In genomic region chr1:228494044-228494353, GRCh38 we compare ENCODE assay signal across 26 cellular contexts.
"Had no signal": no experiment of that assay in that cellular context is flagged by ENCODE, and none has a peak within 500 bp of the region (broad histone marks: within the 10 kb centered on the region; RNA-seq: fewer than 3 reads in every experiment).

No MANE protein-coding gene starts in this region.

- DNase-seq: colonic mucosa; effector CD8-positive, alpha-beta T cell; erythroblast; esophagus squamous epithelium; foreskin melanocyte; glutamatergic neuron; heart right ventricle; hippocampal formation; left cardiac atrium; mesendoderm; naive thymus-derived CD8-positive, alpha-beta T cell; nephron progenitor cell; occipital lobe; ovary; psoas muscle; right cardiac atrium; small intestine; stimulated activated CD4-positive, alpha-beta T cell treated with anti-CD3 and anti-CD28 coated beads, Interleukin-15, amount 100 ng/mL, for 24 hours; stimulated activated CD4-positive, alpha-beta T cell treated with anti-CD3 and anti-CD28 coated beads, Interleukin-2, amount 100 ng/mL, for 48 hours; stimulated activated naive B cell treated with anti-CD40 and anti-IgM and Interleukin-4, amounts not matched to agents 10 μg/mL and 1 μg/mL and 100 μg/mL, for 72 hours had no signal

- H3K27ac ChIP-seq: colonic mucosa, esophagus squamous epithelium, heart right ventricle, left lung, ovary, psoas muscle, thoracic aorta, tibial nerve, vagina had no signal

- H3K4me3 ChIP-seq: colonic mucosa, esophagus squamous epithelium, heart right ventricle, left lung, ovary, psoas muscle, thoracic aorta, tibial nerve, vagina had no signal

- H3K27me3 Mint-ChIP-seq: dendritic cell treated with granulocyte-macrophage colony-stimulating factor and Interleukin-4, amounts not matched to agents 40 ng/mL and 50 ng/mL, for 4 days; naive thymus-derived CD8-positive, alpha-beta T cell; stimulated activated naive B cell treated with anti-CD40 and anti-IgM and Interleukin-4, amounts not matched to agents 10 μg/mL and 1 μg/mL and 100 μg/mL, for 72 hours; stimulated activated naive CD8-positive, alpha-beta T cell treated with anti-CD3 and anti-CD28 coated beads, Interleukin-15, Interleukin-2, amounts not matched to agents 100 ng/mL and 50 ng/mL, for 24 hours had no signal

- H3K9me3 ChIP-seq: colonic mucosa, esophagus squamous epithelium, heart right ventricle, left lung, ovary, psoas muscle, thoracic aorta, tibial nerve, vagina had no signal

- H3K9me3 Mint-ChIP-seq: dendritic cell treated with granulocyte-macrophage colony-stimulating factor and Interleukin-4, amounts not matched to agents 40 ng/mL and 50 ng/mL, for 4 days; naive thymus-derived CD8-positive, alpha-beta T cell; nephron progenitor cell; stimulated activated naive B cell treated with anti-CD40 and anti-IgM and Interleukin-4, amounts not matched to agents 10 μg/mL and 1 μg/mL and 100 μg/mL, for 72 hours; stimulated activated naive CD8-positive, alpha-beta T cell treated with anti-CD3 and anti-CD28 coated beads, Interleukin-15, Interleukin-2, amounts not matched to agents 100 ng/mL and 50 ng/mL, for 24 hours had no signal

- H3K4me3 Mint-ChIP-seq: dendritic cell treated with granulocyte-macrophage colony-stimulating factor and Interleukin-4, amounts not matched to agents 40 ng/mL and 50 ng/mL, for 4 days; naive thymus-derived CD8-positive, alpha-beta T cell; nephron progenitor cell; stimulated activated naive B cell treated with anti-CD40 and anti-IgM and Interleukin-4, amounts not matched to agents 10 μg/mL and 1 μg/mL and 100 μg/mL, for 72 hours; stimulated activated naive CD8-positive, alpha-beta T cell treated with anti-CD3 and anti-CD28 coated beads, Interleukin-15, Interleukin-2, amounts not matched to agents 100 ng/mL and 50 ng/mL, for 24 hours had no signal

- H3K4me1 ChIP-seq: colonic mucosa had no signal

- H3K27me3 ChIP-seq: colonic mucosa, esophagus squamous epithelium, heart right ventricle, left lung, ovary, tibial nerve, vagina had no signal

- ATAC-seq: heart right ventricle; left cardiac atrium; left lung; naive thymus-derived CD8-positive, alpha-beta T cell; psoas muscle; right cardiac atrium; stimulated activated naive B cell treated with anti-CD40 and anti-IgM and Interleukin-4, amounts not matched to agents 10 μg/mL and 1 μg/mL and 100 μg/mL, for 72 hours had no signal

- H3K27ac Mint-ChIP-seq: dendritic cell treated with granulocyte-macrophage colony-stimulating factor and Interleukin-4, amounts not matched to agents 40 ng/mL and 50 ng/mL, for 4 days; nephron progenitor cell; stimulated activated naive B cell treated with anti-CD40 and anti-IgM and Interleukin-4, amounts not matched to agents 10 μg/mL and 1 μg/mL and 100 μg/mL, for 72 hours; stimulated activated naive CD8-positive, alpha-beta T cell treated with anti-CD3 and anti-CD28 coated beads, Interleukin-15, Interleukin-2, amounts not matched to agents 100 ng/mL and 50 ng/mL, for 24 hours had no signal
